ENCODE assay signal across 21 cellular contexts in the genomic region with DNA sequence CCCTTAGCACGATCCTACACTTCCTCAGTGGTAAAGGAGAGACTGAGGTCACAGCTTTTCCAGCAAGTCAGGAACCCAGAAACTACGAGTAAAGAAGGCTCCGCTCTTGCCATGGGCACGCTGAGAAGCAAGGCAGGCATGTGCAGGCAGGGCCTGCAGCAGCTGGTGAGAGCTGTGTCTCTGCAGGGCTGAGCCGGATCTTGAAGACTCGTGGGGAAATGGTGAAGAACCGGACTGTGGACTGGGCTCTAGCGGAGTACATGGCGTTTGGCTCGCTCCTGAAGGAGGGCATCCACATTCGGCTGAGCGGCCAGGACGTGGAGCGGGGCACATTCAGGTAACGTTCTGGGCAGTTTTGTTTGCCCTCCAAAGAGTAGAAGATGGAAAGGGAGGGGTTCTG.
"Had no signal": no experiment of that assay in that cellular context is flagged by ENCODE, and none has a peak within 500 bp of the region (broad histone marks: within the 10 kb centered on the region; RNA-seq: fewer than 3 reads in every experiment).

No MANE protein-coding gene starts in this region.

- DNase-seq: activated CD4-positive, alpha-beta T cell treated with anti-CD3 and anti-CD28 coated beads, Interleukin-2, amount 10 ng/mL, durations not matched to agents 7 days and 5 days; activated CD4-positive, CD25-positive, alpha-beta regulatory T cell treated with anti-CD3 and anti-CD28 coated beads, Interleukin-2, amount 50 U/mL, for 72 hours; activated CD8-positive, alpha-beta memory T cell treated with anti-CD3 and anti-CD28 coated beads, Interleukin-2, amount 10 ng/mL, durations not matched to agents 7 days and 5 days; activated CD8-positive, alpha-beta T cell treated with anti-CD3 and anti-CD28 coated beads for 36 hours; activated T-cell treated with anti-CD3 and anti-CD28 coated beads for 4 hours; effector CD8-positive, alpha-beta T cell; hippocampal formation; kidney glomerular epithelial cell; mesenchymal stem cell; nephron progenitor cell; occipital lobe; small intestine; stimulated activated CD4-positive, alpha-beta T cell treated with anti-CD3 and anti-CD28 coated beads, Interleukin-15, amount 100 ng/mL, for 24 hours; stimulated activated naive CD4-positive, alpha-beta T cell treated with Interleukin-2 at 50 U/mL for 16 hours; T-helper 1 cell; WERI-Rb-1 had no signal

- H3K9me3 Mint-ChIP-seq: activated naive CD4-positive, alpha-beta T cell treated with anti-CD3 and anti-CD28 coated beads, Interleukin-2, amount 50 U/mL, for 72 hours; activated T-helper 17 cell treated with anti-CD3 and anti-CD28 coated beads, Interleukin-2, amount 50 U/mL, for 72 hours; dendritic cell treated with granulocyte-macrophage colony-stimulating factor and Interleukin-4, amounts not matched to agents 40 ng/mL and 50 ng/mL, for 4 days had no signal

- H3K4me3 Mint-ChIP-seq: activated CD4-positive, alpha-beta T cell treated with anti-CD3 and anti-CD28 coated beads, Interleukin-2, amount 10 ng/mL, durations not matched to agents 7 days and 5 days; activated CD8-positive, alpha-beta memory T cell treated with anti-CD3 and anti-CD28 coated beads, Interleukin-2, amount 10 ng/mL, durations not matched to agents 7 days and 5 days; activated CD8-positive, alpha-beta T cell treated with anti-CD3 and anti-CD28 coated beads for 36 hours; activated T-helper 17 cell treated with anti-CD3 and anti-CD28 coated beads, Interleukin-2, amount 50 U/mL, for 72 hours; dendritic cell treated with granulocyte-macrophage colony-stimulating factor and Interleukin-4, amounts not matched to agents 40 ng/mL and 50 ng/mL, for 4 days; nephron progenitor cell had no signal

- H3K27ac Mint-ChIP-seq: activated CD4-positive, alpha-beta T cell treated with anti-CD3 and anti-CD28 coated beads, Interleukin-2, amount 10 ng/mL, durations not matched to agents 7 days and 5 days; activated CD8-positive, alpha-beta memory T cell treated with anti-CD3 and anti-CD28 coated beads, Interleukin-2, amount 10 ng/mL, durations not matched to agents 7 days and 5 days; activated CD8-positive, alpha-beta T cell treated with anti-CD3 and anti-CD28 coated beads for 36 hours; activated T-helper 17 cell treated with anti-CD3 and anti-CD28 coated beads, Interleukin-2, amount 50 U/mL, for 72 hours; dendritic cell treated with granulocyte-macrophage colony-stimulating factor and Interleukin-4, amounts not matched to agents 40 ng/mL and 50 ng/mL, for 4 days; nephron progenitor cell had no signal

- H3K4me1 Mint-ChIP-seq: activated CD4-positive, alpha-beta T cell treated with anti-CD3 and anti-CD28 coated beads, Interleukin-2, amount 10 ng/mL, durations not matched to agents 7 days and 5 days; activated CD8-positive, alpha-beta memory T cell treated with anti-CD3 and anti-CD28 coated beads, Interleukin-2, amount 10 ng/mL, durations not matched to agents 7 days and 5 days; activated T-helper 17 cell treated with anti-CD3 and anti-CD28 coated beads, Interleukin-2, amount 50 U/mL, for 72 hours had no signal

- H3K27me3 Mint-ChIP-seq: activated CD4-positive, alpha-beta T cell treated with anti-CD3 and anti-CD28 coated beads, Interleukin-2, amount 10 ng/mL, durations not matched to agents 7 days and 5 days; activated CD8-positive, alpha-beta memory T cell treated with anti-CD3 and anti-CD28 coated beads, Interleukin-2, amount 10 ng/mL, durations not matched to agents 7 days and 5 days; activated CD8-positive, alpha-beta T cell treated with anti-CD3 and anti-CD28 coated beads for 36 hours; activated T-helper 17 cell treated with anti-CD3 and anti-CD28 coated beads, Interleukin-2, amount 50 U/mL, for 72 hours; dendritic cell treated with granulocyte-macrophage colony-stimulating factor and Interleukin-4, amounts not matched to agents 40 ng/mL and 50 ng/mL, for 4 days had no signal

- ATAC-seq: activated CD8-positive, alpha-beta memory T cell treated with anti-CD3 and anti-CD28 coated beads, Interleukin-2, amount 10 ng/mL, durations not matched to agents 7 days and 5 days; activated CD8-positive, alpha-beta T cell treated with anti-CD3 and anti-CD28 coated beads for 36 hours; activated naive CD4-positive, alpha-beta T cell treated with anti-CD3 and anti-CD28 coated beads, Interleukin-2, amount 50 U/mL, for 72 hours; activated T-helper 17 cell treated with anti-CD3 and anti-CD28 coated beads, Interleukin-2, amount 50 U/mL, for 72 hours; mucosa of descending colon; sciatic nerve had no signal
